Comparison of ENCODE assay signal across 10 cellular contexts in genomic region chr1:33224166-33224707, GRCh38.
"Had no signal": no experiment of that assay in that cellular context is flagged by ENCODE, and none has a peak within 500 bp of the region (broad histone marks: within the 10 kb centered on the region; RNA-seq: fewer than 3 reads in every experiment).

No MANE protein-coding gene starts in this region.

- H3K4me3 ChIP-seq: GM23248, HAP-1 had no signal

- H3K27ac ChIP-seq: GM23248, HL-60, KMS-11 had no signal

- H2AFZ ChIP-seq: GM23248 had no signal

- H3K4me1 ChIP-seq: HAP-1 had no signal

- H3K4me3 Mint-ChIP-seq: HFFc6 had no signal

- H3K9ac ChIP-seq: GM23248, KMS-11 had no signal

- H3K4me2 ChIP-seq: KMS-11 had no signal

- H3K9me3 ChIP-seq: HAP-1 had no signal

- H3K36me3 ChIP-seq: HAP-1 had no signal

- H3K27ac Mint-ChIP-seq: HFFc6 had no signal

- DNase-seq: GM23248, GOT3, H7, HFFc6, IMR-90, Karpas-422, KBM-7 had no signal
